29 cellular contexts compared by ENCODE assay signal in genomic region chr16:55630774-55631173, GRCh38. TPM values are rescaled to one million over a fixed set of nuclear protein-coding genes. Genes with fewer than 3 reads are reported as not detected.
"Had no signal": no experiment of that assay in that cellular context is flagged by ENCODE, and none has a peak within 500 bp of the region (broad histone marks: within the 10 kb centered on the region; RNA-seq: fewer than 3 reads in every experiment).

No MANE protein-coding gene starts in this region.

- H3K4me3 ChIP-seq: stomach, suprapubic skin, testis, thoracic aorta, thyroid gland, tibial artery, tibial nerve, transverse colon, upper lobe of left lung, upper lobe of right lung, uterus, vagina had no signal

- FAIRE-seq: urothelium cell line had no signal

- H3K9me3 Mint-ChIP-seq: stimulated activated effector memory CD8-positive, alpha-beta T cell treated with anti-CD3 and anti-CD28 coated beads, Interleukin-12 subunit alpha, Interleukin-12 subunit beta, amount 100 ng/mL, for 72 hours; stimulated activated memory B cell treated with anti-CD40 and anti-IgM and Interleukin-4, amounts not matched to agents 10 μg/mL and 1 μg/mL and 100 μg/mL, for 72 hours; stimulated activated naive CD8-positive, alpha-beta T cell treated with anti-CD3 and anti-CD28 coated beads, Interleukin-15, amount 100 ng/mL, for 72 hours had no signal

- H3K27me3 ChIP-seq: stomach, suprapubic skin, testis, thyroid gland, tibial nerve, transverse colon, upper lobe of left lung, upper lobe of right lung, uterus, vagina had no signal

- H3K4me3 Mint-ChIP-seq: stimulated activated effector memory CD8-positive, alpha-beta T cell treated with anti-CD3 and anti-CD28 coated beads, Interleukin-12 subunit alpha, Interleukin-12 subunit beta, amount 100 ng/mL, for 72 hours; stimulated activated memory B cell treated with anti-CD40 and anti-IgM and Interleukin-4, amounts not matched to agents 10 μg/mL and 1 μg/mL and 100 μg/mL, for 72 hours; stimulated activated naive B cell treated with anti-CD40 and anti-IgM and Interleukin-4, amounts not matched to agents 10 μg/mL and 1 μg/mL and 100 μg/mL, for 72 hours; stimulated activated naive CD8-positive, alpha-beta T cell treated with anti-CD3 and anti-CD28 coated beads, Interleukin-15, amount 100 ng/mL, for 72 hours; stimulated activated naive CD8-positive, alpha-beta T cell treated with anti-CD3 and anti-CD28 coated beads, Interleukin-15, Interleukin-2, amounts not matched to agents 100 ng/mL and 50 ng/mL, for 24 hours; type B pancreatic cell had no signal

- H3K36me3 Mint-ChIP-seq: stimulated activated effector memory CD8-positive, alpha-beta T cell treated with anti-CD3 and anti-CD28 coated beads, Interleukin-12 subunit alpha, Interleukin-12 subunit beta, amount 100 ng/mL, for 72 hours; stimulated activated memory B cell treated with anti-CD40 and anti-IgM and Interleukin-4, amounts not matched to agents 10 μg/mL and 1 μg/mL and 100 μg/mL, for 72 hours; stimulated activated naive B cell treated with anti-CD40 and anti-IgM and Interleukin-4, amounts not matched to agents 10 μg/mL and 1 μg/mL and 100 μg/mL, for 72 hours; type B pancreatic cell had no signal

- H3K27me3 Mint-ChIP-seq: stimulated activated memory B cell treated with anti-CD40 and anti-IgM and Interleukin-4, amounts not matched to agents 10 μg/mL and 1 μg/mL and 100 μg/mL, for 72 hours had no signal

- H3K36me3 ChIP-seq: stomach, suprapubic skin, thoracic aorta, thyroid gland, tibial artery, tibial nerve, transverse colon, upper lobe of left lung, upper lobe of right lung, uterus, vagina had no signal

- H3K4me1 Mint-ChIP-seq: stimulated activated effector memory CD8-positive, alpha-beta T cell treated with anti-CD3 and anti-CD28 coated beads, Interleukin-12 subunit alpha, Interleukin-12 subunit beta, amount 100 ng/mL, for 72 hours; stimulated activated memory B cell treated with anti-CD40 and anti-IgM and Interleukin-4, amounts not matched to agents 10 μg/mL and 1 μg/mL and 100 μg/mL, for 72 hours; stimulated activated naive CD8-positive, alpha-beta T cell treated with anti-CD3 and anti-CD28 coated beads, Interleukin-15, amount 100 ng/mL, for 72 hours had no signal

- DNase-seq: stimulated activated CD4-positive, alpha-beta T cell treated with anti-CD3 and anti-CD28 coated beads, Interleukin-2, amount 100 ng/mL, for 48 hours; stimulated activated CD4-positive, alpha-beta T cell treated with anti-CD3 and anti-CD28 coated beads, Interleukin-4, amount 100 ng/mL, for 1 hour; stimulated activated CD4-positive, alpha-beta T cell treated with anti-CD3 and anti-CD28 coated beads, Interleukin-4, amount 100 ng/mL, for 24 hours; stimulated activated CD4-positive, alpha-beta T cell treated with anti-CD3 and anti-CD28 coated beads, Interleukin-4, amount 100 ng/mL, for 4 hours; stimulated activated CD8-positive, alpha-beta memory T cell treated with anti-CD3 and anti-CD28 coated beads, Interleukin-4, amount 100 ng/mL, for 48 hours; stimulated activated naive B cell treated with anti-CD40 and anti-IgM and Interleukin-4, amounts not matched to agents 10 μg/mL and 1 μg/mL and 100 μg/mL, for 72 hours; stimulated activated naive CD4-positive, alpha-beta T cell; stimulated activated naive CD4-positive, alpha-beta T cell treated with Interleukin-2 at 50 U/mL for 16 hours; stimulated activated naive CD8-positive, alpha-beta T cell treated with anti-CD3 and anti-CD28 coated beads, Interleukin-15, amount 100 ng/mL, for 72 hours; stimulated activated naive CD8-positive, alpha-beta T cell treated with anti-CD3 and anti-CD28 coated beads, Interleukin-15, Interleukin-2, amounts not matched to agents 100 U/mL and 50 U/mL, for 24 hours; stomach; substantia nigra; testis; thyroid gland; tibial artery; transverse colon; trophoblast cell; upper lobe of left lung; upper lobe of right lung; uterus had no signal

- H3K4me1 ChIP-seq: stomach, suprapubic skin, testis, thyroid gland, tibial artery, tibial nerve, transverse colon, upper lobe of right lung, uterus, vagina had no signal

- H3K27ac Mint-ChIP-seq: stimulated activated effector memory CD8-positive, alpha-beta T cell treated with anti-CD3 and anti-CD28 coated beads, Interleukin-12 subunit alpha, Interleukin-12 subunit beta, amount 100 ng/mL, for 72 hours; stimulated activated memory B cell treated with anti-CD40 and anti-IgM and Interleukin-4, amounts not matched to agents 10 μg/mL and 1 μg/mL and 100 μg/mL, for 72 hours; stimulated activated naive B cell treated with anti-CD40 and anti-IgM and Interleukin-4, amounts not matched to agents 10 μg/mL and 1 μg/mL and 100 μg/mL, for 72 hours; stimulated activated naive CD8-positive, alpha-beta T cell treated with anti-CD3 and anti-CD28 coated beads, Interleukin-15, amount 100 ng/mL, for 72 hours; stimulated activated naive CD8-positive, alpha-beta T cell treated with anti-CD3 and anti-CD28 coated beads, Interleukin-15, Interleukin-2, amounts not matched to agents 100 ng/mL and 50 ng/mL, for 24 hours; type B pancreatic cell had no signal

- H3K27ac ChIP-seq: stomach, suprapubic skin, testis, thoracic aorta, thyroid gland, tibial artery, tibial nerve, transverse colon, upper lobe of left lung, upper lobe of right lung, uterus, vagina had no signal

- ATAC-seq: stimulated activated effector memory CD8-positive, alpha-beta T cell treated with anti-CD3 and anti-CD28 coated beads, Interleukin-12 subunit alpha, Interleukin-12 subunit beta, amount 100 ng/mL, for 72 hours; stimulated activated memory B cell treated with anti-CD40 and anti-IgM and Interleukin-4, amounts not matched to agents 10 μg/mL and 1 μg/mL and 100 μg/mL, for 72 hours; stimulated activated naive B cell treated with anti-CD40 and anti-IgM and Interleukin-4, amounts not matched to agents 10 μg/mL and 1 μg/mL and 100 μg/mL, for 72 hours; stimulated activated naive CD8-positive, alpha-beta T cell treated with anti-CD3 and anti-CD28 coated beads, Interleukin-15, amount 100 ng/mL, for 72 hours; stimulated activated naive CD8-positive, alpha-beta T cell treated with anti-CD3 and anti-CD28 coated beads, Interleukin-15, Interleukin-2, amounts not matched to agents 100 U/mL and 50 U/mL, for 24 hours; upper lobe of right lung had no signal

- H3K9me3 ChIP-seq: stomach, suprapubic skin, testis, thoracic aorta, thyroid gland, tibial artery, tibial nerve, transverse colon, upper lobe of left lung, upper lobe of right lung, uterus, vagina had no signal

RNA-seq across cellular contexts. Expression of gene SLC6A2, which starts 25.0 kb away (rescaled TPM):
- total RNA-seq: thyroid gland, upper lobe of right lung had no signal
